24 cellular contexts compared by ENCODE assay signal in genomic region chr6:20696676-20697075, GRCh38.
DNase-seq lines count a peak whose midpoint lies in the region; ATAC-seq and TF ChIP-seq lines count a peak whose summit lies in the region.
"Had no signal": no experiment of that assay in that cellular context is flagged by ENCODE, and none has a peak within 500 bp of the region (broad histone marks: within the 10 kb centered on the region; RNA-seq: fewer than 3 reads in every experiment).

No MANE protein-coding gene starts in this region.

- peak; percentile 30 for DNase-seq in DMS 273 (lab: John Stamatoyannopoulos, UW; ENCODE audit: unreplicated experiment)
- DNase-seq in DMS 273 treated with DMSO at 0.1 percent for 48 hours (lab: John Stamatoyannopoulos, UW): no peak
- DNase-seq in HFF-Myc (ENCODE audit: extremely low read depth, low read depth): peak; percentile 81
- DNase-seq in fibroblast of gingiva (ENCODE audit: low read depth): peak; percentile 91
- peak; percentile 90 for DNase-seq in skeletal muscle cell (ENCODE audit: low read depth)
- no peak for DNase-seq in gastrocnemius medialis
- no peak for DNase-seq in NCI-H1930 (lab: John Stamatoyannopoulos, UW)
- DNase-seq in anterior cingulate cortex (lab: John Stamatoyannopoulos, UW): no peak
- DNase-seq: activated CD4-positive, alpha-beta T cell treated with anti-CD3 and anti-CD28 coated beads for 36 hours; activated effector memory CD4-positive, alpha-beta T cell treated with Interleukin-2 at 50 U/mL for 16 hours; adrenal gland; cerebellar nuclear complex; endodermal cell; left colon; midbrain; NCI-H1436; NCI-H748 treated with DMSO at 0.1 percent for 48 hours; nephron progenitor cell; OCI-M1; SHP77; stimulated activated CD4-positive, alpha-beta T cell treated with anti-CD3 and anti-CD28 coated beads, Interleukin-2, amount 100 ng/mL, for 48 hours had no signal

- ATAC-seq in gastrocnemius medialis: no peak
- ATAC-seq: activated CD4-positive, alpha-beta T cell treated with anti-CD3 and anti-CD28 coated beads for 36 hours; gastroesophageal sphincter; left colon had no signal

- in situ Hi-C loops in gastrocnemius medialis (cut with MboI; ENCODE audit: low sequenced_read_pairs in 4 of 4): no loop called here

- intact Hi-C loops in gastrocnemius medialis (cut with DNase I; ENCODE audit: low total_unique reads): no loop called here

- H3K27ac ChIP-seq in gastrocnemius medialis: no peak overlapping the region
- H3K27ac ChIP-seq: 22Rv1, adrenal gland, gastroesophageal sphincter, skin epidermis had no signal

- H3K4me3 ChIP-seq in HFF-Myc (replicated peaks; ENCODE audit: low read depth, low read length) (no peak overlapping the region), skeletal muscle cell (ENCODE audit: low read depth, low read length) (no peak overlapping the region), gastrocnemius medialis (no peak overlapping the region)
- H3K4me3 ChIP-seq: adrenal gland, gastroesophageal sphincter, skin epidermis had no signal

- H3K9me3 ChIP-seq in gastrocnemius medialis: no peaks in the 10 kb centered on the region
- H3K9me3 ChIP-seq: adrenal gland, gastroesophageal sphincter had no signal

- no peak for TF ChIP-seq POLR2A in gastrocnemius medialis (IDR thresholded peaks at IDR 0.05)

- no peaks in the 10 kb centered on the region for H3K27me3 ChIP-seq in gastrocnemius medialis
- H3K27me3 ChIP-seq: adrenal gland, gastroesophageal sphincter had no signal

- no peak for TF ChIP-seq CTCF in HFF-Myc (IDR thresholded peaks at IDR 0.05; ENCODE audit: low read depth, low read length, missing control alignments)
- no peak for TF ChIP-seq CTCF in gastrocnemius medialis (IDR thresholded peaks at IDR 0.05 in 4 of 5, conservative IDR thresholded peaks at IDR 0.05 in 1 of 5)

- H3K36me3 ChIP-seq in gastrocnemius medialis: no peaks in the 10 kb centered on the region
- H3K36me3 ChIP-seq: adrenal gland, gastroesophageal sphincter had no signal

- peaks cover 0 to 5% of the 10 kb centered on the region in 2 donors for H3K4me1 ChIP-seq in gastrocnemius medialis
- H3K4me1 ChIP-seq: adrenal gland had no signal

Comparison
In these comparisons a context has a peak if more than half of its experiments do, and no peak if none do; other contexts are left out.
1. DNase-seq: peak in DMS 273 (single experiment), HFF-Myc (single experiment), fibroblast of gingiva (single experiment) and skeletal muscle cell (single experiment); none in DMS 273 treated with DMSO at 0.1 percent for 48 hours (single experiment), gastrocnemius medialis (0 of 2), NCI-H1930 (0 of 2) and anterior cingulate cortex (0 of 58).